Comparison of ENCODE assay signal across 13 cellular contexts in genomic region chr1:241972703-241973375, GRCh38. TPM values are rescaled to one million over a fixed set of nuclear protein-coding genes. Genes with fewer than 3 reads are reported as not detected.
A peak's percentile ranks its signal among the peaks of the same experiment; 100 is the strongest.
DNase-seq lines count a peak whose midpoint lies in the region; FAIRE-seq and TF ChIP-seq lines count a peak whose summit lies in the region.
"Had no signal": no experiment of that assay in that cellular context is flagged by ENCODE, and none has a peak within 500 bp of the region (broad histone marks: within the 10 kb centered on the region; RNA-seq: fewer than 3 reads in every experiment).

No MANE protein-coding gene starts in this region.

- H3K36me3 Mint-ChIP-seq in glutamatergic neuron (ENCODE audit: unreplicated experiment) = no peaks in the 10 kb centered on the region
- H3K36me3 Mint-ChIP-seq: naive thymus-derived CD8-positive, alpha-beta T cell had no signal

- FAIRE-seq in small intestine (lab: Jason Lieb, UNC) (no peak), D721Med (lab: Jason Lieb, UNC) (no peak)
- FAIRE-seq: colon had no signal

- peak overlapping the region; percentile 91 for H3K27ac Mint-ChIP-seq in glutamatergic neuron (ENCODE audit: unreplicated experiment)

- H3K27me3 ChIP-seq in SJCRH30 (no peaks in the 10 kb centered on the region), smooth muscle cell (ENCODE audit: low read depth) (no peaks in the 10 kb centered on the region), small intestine (ENCODE audit: control insufficient read depth in 2 of 2, insufficient read depth in 2 of 2, low read length in 2 of 2) (no peaks in the 10 kb centered on the region)
- H3K27me3 ChIP-seq: tibial nerve had no signal

- no peaks in the 10 kb centered on the region for H4K20me1 ChIP-seq in smooth muscle cell (ENCODE audit: low read depth)

- no peaks in the 10 kb centered on the region for H3K4me1 ChIP-seq in SJCRH30
- no peaks in the 10 kb centered on the region for H3K4me1 ChIP-seq in smooth muscle cell (ENCODE audit: low read depth)
- H3K4me1 ChIP-seq in small intestine (ENCODE audit: control insufficient read depth in 2 of 2, insufficient read depth in 1 of 2, low read depth in 1 of 2, low read length in 1 of 2) = no peaks in the 10 kb centered on the region
- H3K4me1 ChIP-seq: tibial nerve had no signal

- WGBS in smooth muscle cell (ENCODE audit: low lambda C conversion rate) = 73% methylated on average over 6 of the region's 6 CpGs
- WGBS in small intestine, 3 donors = 68 to 76% (median 74%) methylated on average over 6 of the region's 6 CpGs

- H3K9me3 ChIP-seq in SJCRH30 (replicated peaks) (no peaks in the 10 kb centered on the region), smooth muscle cell (replicated peaks; ENCODE audit: low read depth) (no peaks in the 10 kb centered on the region), small intestine (ENCODE audit: control insufficient read depth, low read depth) (no peaks in the 10 kb centered on the region)
- H3K9me3 ChIP-seq: tibial nerve had no signal

- H3K27me3 Mint-ChIP-seq in glutamatergic neuron (ENCODE audit: unreplicated experiment) = no peaks in the 10 kb centered on the region

- no peaks in the 10 kb centered on the region for H3F3A ChIP-seq in smooth muscle cell (ENCODE audit: low read depth)

- H3K4me3 ChIP-seq in SJCRH30 = no peak overlapping the region
- no peak overlapping the region for H3K4me3 ChIP-seq in smooth muscle cell
- no peak overlapping the region for H3K4me3 ChIP-seq in small intestine (ENCODE audit: low read depth in 1 of 2, low read length in 2 of 2)
- H3K4me3 ChIP-seq: tibial nerve had no signal

- no peaks in the 10 kb centered on the region for H3K79me2 ChIP-seq in smooth muscle cell (ENCODE audit: low read depth)

- DNase-seq in NCI-H82 (lab: John Stamatoyannopoulos, UW) (peak; percentile 18), NCI-H82 treated with DMSO at 0.1 percent for 48 hours (lab: John Stamatoyannopoulos, UW; ENCODE audit: unreplicated experiment) (no peak), SJCRH30 (peak; percentile 50 to 57), glutamatergic neuron (peak; percentile 74), smooth muscle cell (lab: John Stamatoyannopoulos, UW; ENCODE audit: unreplicated experiment) (no peak), small intestine (no peak), D721Med (ENCODE audit: insufficient read length, low spot score) (no peak), NCI-H345 treated with DMSO at 0.1 percent for 48 hours (lab: John Stamatoyannopoulos, UW; ENCODE audit: unreplicated experiment) (no peak)
- DNase-seq: activated T-cell treated with anti-CD3 and anti-CD28 coated beads, Interleukin-2, amount 50 U/mL, for 4 hours; naive thymus-derived CD8-positive, alpha-beta T cell; NCI-H446 treated with DMSO at 0.1 percent for 48 hours had no signal

- TF ChIP-seq CTCF in glutamatergic neuron (IDR thresholded peaks at IDR 0.05; ENCODE audit: partially characterized antibody, unreplicated experiment) (no peak), smooth muscle cell (IDR thresholded peaks at IDR 0.05; ENCODE audit: borderline replicate concordance, insufficient read depth, poor library complexity, severe bottlenecking) (no peak), D721Med (IDR thresholded peaks at IDR 0.05; ENCODE audit: insufficient read depth, missing control alignments) (no peak)

- no peak overlapping the region for H3K4me3 Mint-ChIP-seq in glutamatergic neuron (ENCODE audit: unreplicated experiment)
- H3K4me3 Mint-ChIP-seq: activated T-cell treated with anti-CD3 and anti-CD28 coated beads, Interleukin-2, amount 50 U/mL, for 4 hours; naive thymus-derived CD8-positive, alpha-beta T cell had no signal

- peaks cover 9% of the 10 kb centered on the region for H3K4me1 Mint-ChIP-seq in glutamatergic neuron (ENCODE audit: low read depth, unreplicated experiment)
- H3K4me1 Mint-ChIP-seq: naive thymus-derived CD8-positive, alpha-beta T cell had no signal

- H3K36me3 ChIP-seq in SJCRH30 = no peaks in the 10 kb centered on the region
- H3K36me3 ChIP-seq in smooth muscle cell (ENCODE audit: low read depth) = no peaks in the 10 kb centered on the region
- no peaks in the 10 kb centered on the region for H3K36me3 ChIP-seq in small intestine (ENCODE audit: control insufficient read depth in 2 of 2, insufficient read depth in 2 of 2, low read length in 2 of 2)
- H3K36me3 ChIP-seq: tibial nerve had no signal

- H3K27ac ChIP-seq in SJCRH30 (no peak overlapping the region), smooth muscle cell (ENCODE audit: low read depth) (no peak overlapping the region), small intestine (ENCODE audit: low read depth in 1 of 2, low read length in 1 of 2) (no peak overlapping the region)
- H3K27ac ChIP-seq: tibial nerve had no signal

- no peak overlapping the region for H3K4me2 ChIP-seq in smooth muscle cell

- H3K9me3 Mint-ChIP-seq in glutamatergic neuron (ENCODE audit: unreplicated experiment) = peaks cover 2% of the 10 kb centered on the region
- H3K9me3 Mint-ChIP-seq: activated T-cell treated with anti-CD3 and anti-CD28 coated beads, Interleukin-2, amount 50 U/mL, for 4 hours; naive thymus-derived CD8-positive, alpha-beta T cell had no signal

- H2AFZ ChIP-seq in smooth muscle cell (ENCODE audit: low read depth) = no peak overlapping the region

- H3K9ac ChIP-seq in smooth muscle cell (ENCODE audit: low read depth) = peak overlapping the region; percentile 13

RNA-seq across cellular contexts. Expression of gene BECN2, which starts 15.3 kb away (rescaled TPM):
- not detected in 2 replicates for total RNA-seq in SJCRH30 (2014; rRNA removed; shearing (Covaris generic))
- not detected for total RNA-seq in glutamatergic neuron (ENCODE audit: unreplicated experiment)
- not detected in 2 replicates for total RNA-seq in smooth muscle cell
- polyA plus RNA-seq in smooth muscle cell = not detected in 2 replicates
- polyA plus RNA-seq in small intestine = not detected
- total RNA-seq: activated T-cell treated with anti-CD3 and anti-CD28 coated beads, Interleukin-2, amount 50 U/mL, for 4 hours; naive thymus-derived CD8-positive, alpha-beta T cell; tibial nerve had no signal
- polyA plus RNA-seq: naive thymus-derived CD8-positive, alpha-beta T cell had no signal

RNA-seq across cellular contexts. Expression of gene MAP1LC3C, which starts 26.1 kb away (rescaled TPM):
- total RNA-seq in SJCRH30 (2014; rRNA removed; shearing (Covaris generic)) = 0.79 and 0.91 TPM in 2 replicates
- total RNA-seq in glutamatergic neuron (ENCODE audit: unreplicated experiment) (0.49 TPM), smooth muscle cell (not detected in 2 replicates)
- polyA plus RNA-seq in smooth muscle cell (0.48 TPM in 1 of 2 replicates, not detected in the other), small intestine (1 to 10 TPM in 1 of 3 donors, not detected in 2; 3.1 TPM)
- total RNA-seq: activated T-cell treated with anti-CD3 and anti-CD28 coated beads, Interleukin-2, amount 50 U/mL, for 4 hours; naive thymus-derived CD8-positive, alpha-beta T cell had no signal
- polyA plus RNA-seq: naive thymus-derived CD8-positive, alpha-beta T cell had no signal

Comparison
In these comparisons a context has a peak if more than half of its experiments do, and no peak if none do; other contexts are left out.
1. DNase-seq: peak in NCI-H82 (single experiment), SJCRH30 (2 of 2) and glutamatergic neuron (single experiment); none in NCI-H82 treated with DMSO at 0.1 percent for 48 hours (single experiment), smooth muscle cell (single experiment), small intestine (single experiment), D721Med (single experiment) and NCI-H345 treated with DMSO at 0.1 percent for 48 hours (single experiment).